ENCODE assay signal across 14 cellular contexts in the genomic region with DNA sequence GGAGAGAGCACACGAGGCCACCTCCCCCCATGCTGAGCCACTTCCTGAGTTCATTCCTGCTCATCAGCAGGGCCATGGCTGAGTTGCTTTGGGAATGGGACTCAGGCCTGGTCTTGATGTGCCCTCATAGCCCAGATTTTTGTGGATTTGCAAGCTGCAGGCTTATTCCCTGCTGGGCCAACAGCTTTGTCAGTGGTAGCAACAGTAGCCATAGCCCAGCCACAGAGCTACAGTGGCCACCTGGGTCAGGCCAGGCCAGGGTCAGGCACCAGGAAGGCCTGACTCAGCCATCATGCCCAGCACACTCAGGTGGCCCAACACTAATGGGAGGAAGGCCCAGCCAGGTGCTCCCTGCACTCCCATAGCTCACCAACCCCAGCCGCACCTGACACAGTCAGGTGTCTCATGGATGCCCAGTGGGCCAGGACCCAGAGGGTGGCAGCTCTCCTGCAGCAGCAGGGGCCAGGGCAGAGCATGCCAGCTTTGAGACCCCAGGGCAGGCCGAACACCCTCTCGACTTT. TPM values are rescaled to one million over a fixed set of nuclear protein-coding genes. Genes with fewer than 3 reads are reported as not detected.
DNase-seq lines count a peak whose midpoint lies in the region; ATAC-seq and TF ChIP-seq lines count a peak whose summit lies in the region.
"Had no signal": no experiment of that assay in that cellular context is flagged by ENCODE, and none has a peak within 500 bp of the region (broad histone marks: within the 10 kb centered on the region; RNA-seq: fewer than 3 reads in every experiment).

No MANE protein-coding gene starts in this region.

- H3K9ac ChIP-seq in neuronal stem cell (ENCODE audit: low read depth, low read length, poor library complexity) = peak overlapping the region; percentile 51

- no peak overlapping the region for H4K91ac ChIP-seq in neuronal stem cell (ENCODE audit: low read depth, low read length, poor library complexity)

- H2BK12ac ChIP-seq in neuronal stem cell (ENCODE audit: low read length) = peak overlapping the region; percentile 7

- peaks cover 43% of the 10 kb centered on the region for H3K36me3 ChIP-seq in MG63
- H3K36me3 ChIP-seq in neuronal stem cell (replicated peaks in 1 of 2; ENCODE audit: control insufficient read depth in 2 of 2, insufficient read depth in 2 of 2, low read length in 2 of 2) = peaks cover 31 to 44% of the 10 kb centered on the region in 2 donors

- WGBS in neuronal stem cell (ENCODE audit: extremely low coverage in 2 of 2, insufficient read length in 2 of 2, insufficient replicate concordance in 1 of 2), 2 donors = no CpG with 5 or more reads among the region's 4 CpGs

- TF ChIP-seq CTCF in GM10248 (IDR thresholded peaks at IDR 0.05; ENCODE audit: control extremely low read depth, extremely low read depth, low read depth, missing control alignments) = no peak

- H3K18ac ChIP-seq in neuronal stem cell (ENCODE audit: low read length) = no peak overlapping the region

- no peak overlapping the region for H2BK5ac ChIP-seq in neuronal stem cell (ENCODE audit: low read length)

- H3K4ac ChIP-seq in neuronal stem cell (ENCODE audit: low read length) = no peak overlapping the region

- H2BK120ac ChIP-seq in neuronal stem cell (ENCODE audit: low read depth, low read length) = no peak overlapping the region

- DNase-seq in AG20443 (ENCODE audit: low spot score) = peak; percentile 72
- peak; percentile 26 for DNase-seq in MG63
- DNase-seq in neuronal stem cell (ENCODE audit: low spot score) = no peak
- no peak for DNase-seq in cerebellar nuclear complex (lab: John Stamatoyannopoulos, UW)
- DNase-seq in GM10248 (ENCODE audit: extremely low spot score) = no peak
- DNase-seq: MM.1S, NCI-H526 had no signal

- H3K23ac ChIP-seq in neuronal stem cell (ENCODE audit: low read depth, low read length, poor library complexity) = peak overlapping the region; percentile 1

- H2BK15ac ChIP-seq in neuronal stem cell (ENCODE audit: low read length) = no peak overlapping the region

- no peaks in the 10 kb centered on the region for H3K79me1 ChIP-seq in neuronal stem cell (ENCODE audit: low read depth, low read length)

- H4K8ac ChIP-seq in neuronal stem cell (ENCODE audit: low read depth, low read length) = no peak overlapping the region

- no peak overlapping the region for H2AFZ ChIP-seq in neuronal stem cell (ENCODE audit: low read length)

- H3K4me3 ChIP-seq in MG63 (no peak overlapping the region), neuronal stem cell (ENCODE audit: low read length in 2 of 2) (no peak overlapping the region)
- H3K4me3 ChIP-seq: adrenal gland, lung had no signal

- POLR2A ChIA-PET in GM10248 (lab: Yijun Ruan, JAX) = interaction anchor here (0.5 kb wide), 1 partner anchor 143 kb away, joined by 4 read pairs; no protein-coding TSS in a partner anchor

- ATAC-seq in esophagus mucosa = peak; percentile 30
- no peak for ATAC-seq in GM21576 (IDR thresholded peaks at IDR 0.05; ENCODE audit: unreplicated experiment)
- ATAC-seq in GM18870 (IDR thresholded peaks at IDR 0.05; ENCODE audit: unreplicated experiment) = no peak

- CTCF ChIA-PET in GM10248 (lab: Yijun Ruan, JAX) = interaction anchor here (1.6 kb wide), 1 partner anchor 39 kb away, joined by 6 read pairs; no protein-coding TSS in a partner anchor

- no peak overlapping the region for H3K27ac ChIP-seq in neuronal stem cell (replicated peaks; ENCODE audit: low read length)
- H3K27ac ChIP-seq: adrenal gland had no signal

- no peak overlapping the region for H3K4me2 ChIP-seq in neuronal stem cell (ENCODE audit: insufficient read depth, low read length, poor library complexity, severe bottlenecking)

- H3K14ac ChIP-seq in neuronal stem cell (ENCODE audit: low read length) = no peak overlapping the region

- H3K9me3 ChIP-seq in MG63 (no peaks in the 10 kb centered on the region), neuronal stem cell (replicated peaks in 1 of 2; ENCODE audit: control insufficient read depth in 2 of 2, insufficient read depth in 1 of 2, low read depth in 1 of 2, low read length in 2 of 2) (no peaks in the 10 kb centered on the region)
- H3K9me3 ChIP-seq: adrenal gland had no signal

- no peak overlapping the region for H2AK5ac ChIP-seq in neuronal stem cell (ENCODE audit: low read depth, low read length)

- peaks cover 17 to 20% of the 10 kb centered on the region in 2 donors for H3K4me1 ChIP-seq in neuronal stem cell (ENCODE audit: control insufficient read depth in 2 of 2, insufficient read depth in 1 of 2, low read depth in 1 of 2, low read length in 2 of 2)
- H3K4me1 ChIP-seq: adrenal gland had no signal

- H3K27me3 ChIP-seq in MG63 (no peaks in the 10 kb centered on the region), neuronal stem cell (ENCODE audit: control insufficient read depth in 3 of 3, insufficient read depth in 3 of 3, low read depth in 1 of 3, low read length in 3 of 3) (no peaks in the 10 kb centered on the region)
- H3K27me3 ChIP-seq: adrenal gland had no signal

RNA-seq across cellular contexts. Expression of a gene that starts 33.4 kb away (rescaled TPM):
- 68.4 and 80.5 TPM in 2 replicates for total RNA-seq in MG63 (2014; rRNA removed; shearing (Covaris generic); ENCODE audit: low replicate concordance)
- total RNA-seq in esophagus mucosa = 146 TPM
- 74.6 TPM for polyA plus RNA-seq in neuronal stem cell (2013, experiment 1 of 2)
- polyA plus RNA-seq in neuronal stem cell (2013, experiment 2 of 2) = 73.7 TPM
- total RNA-seq: activated CD8-positive, alpha-beta memory T cell treated with anti-CD3 and anti-CD28 coated beads for 36 hours; T-helper 1 cell treated with Interleukin-12 subunit alpha and Interleukin-12 subunit beta and Interleukin-4 antibody, amounts not matched to agents 30 ng/mL and 1 ng/mL, for 36 hours had no signal

RNA-seq across cellular contexts. Expression of a gene that starts 49.0 kb away (rescaled TPM):
- 0.15 and 2.1 TPM in 2 replicates for total RNA-seq in MG63 (2014; rRNA removed; shearing (Covaris generic); ENCODE audit: low replicate concordance)
- 0.80 TPM for total RNA-seq in esophagus mucosa
- polyA plus RNA-seq in neuronal stem cell (2013, experiment 1 of 2) = 8.9 TPM
- 9.1 TPM for polyA plus RNA-seq in neuronal stem cell (2013, experiment 2 of 2)
- total RNA-seq: lung had no signal
- polyA plus RNA-seq: lung had no signal

Comparison
In these comparisons a context has a peak if more than half of its experiments do, and no peak if none do; other contexts are left out.
1. DNase-seq: peak in AG20443 (single experiment) and MG63 (single experiment); none in neuronal stem cell (single experiment), cerebellar nuclear complex (0 of 2) and GM10248 (single experiment).